In genomic region chr17:28071891-28072606, GRCh38 we compare ENCODE assay signal across 19 cellular contexts. TPM values are rescaled to one million over a fixed set of nuclear protein-coding genes. Genes with fewer than 3 reads are reported as not detected.
A peak's percentile ranks its signal among the peaks of the same experiment; 100 is the strongest.
DNase-seq lines count a peak whose midpoint lies in the region; ATAC-seq and TF ChIP-seq lines count a peak whose summit lies in the region.
"Had no signal": no experiment of that assay in that cellular context is flagged by ENCODE, and none has a peak within 500 bp of the region (broad histone marks: within the 10 kb centered on the region; RNA-seq: fewer than 3 reads in every experiment).

No MANE protein-coding gene starts in this region.

- peak overlapping the region; percentile 62 for H3K27ac Mint-ChIP-seq in activated naive CD8-positive, alpha-beta T cell
- H3K27ac Mint-ChIP-seq in activated naive CD8-positive, alpha-beta T cell treated with anti-CD3 and anti-CD28 coated beads for 36 hours: no peak overlapping the region
- H3K27ac Mint-ChIP-seq in stimulated activated naive B cell treated with anti-CD40 and anti-IgM and Interleukin-4, amounts not matched to agents 10 μg/mL and 1 μg/mL and 100 μg/mL, for 72 hours: no peak overlapping the region
- no peak overlapping the region for H3K27ac Mint-ChIP-seq in nephron progenitor cell
- H3K27ac Mint-ChIP-seq: activated naive CD4-positive, alpha-beta T cell treated with anti-CD3 and anti-CD28 coated beads for 36 hours; endodermal cell; type B pancreatic cell had no signal

- peaks cover 4% of the 10 kb centered on the region for H3K9me3 Mint-ChIP-seq in activated naive CD8-positive, alpha-beta T cell (ENCODE audit: low read depth)
- H3K9me3 Mint-ChIP-seq in activated naive CD8-positive, alpha-beta T cell treated with anti-CD3 and anti-CD28 coated beads for 36 hours: peaks cover 7% of the 10 kb centered on the region
- peaks cover 10% of the 10 kb centered on the region in 2 donors for H3K9me3 Mint-ChIP-seq in stimulated activated naive B cell treated with anti-CD40 and anti-IgM and Interleukin-4, amounts not matched to agents 10 μg/mL and 1 μg/mL and 100 μg/mL, for 72 hours
- peaks cover 27% of the 10 kb centered on the region for H3K9me3 Mint-ChIP-seq in nephron progenitor cell

- H3K4me1 Mint-ChIP-seq in activated naive CD8-positive, alpha-beta T cell (ENCODE audit: low read depth): peaks cover 60% of the 10 kb centered on the region
- H3K4me1 Mint-ChIP-seq in activated naive CD8-positive, alpha-beta T cell treated with anti-CD3 and anti-CD28 coated beads for 36 hours: peaks cover 45% of the 10 kb centered on the region
- H3K4me1 Mint-ChIP-seq in stimulated activated naive B cell treated with anti-CD40 and anti-IgM and Interleukin-4, amounts not matched to agents 10 μg/mL and 1 μg/mL and 100 μg/mL, for 72 hours: peaks cover 15 to 58% of the 10 kb centered on the region in 2 donors
- H3K4me1 Mint-ChIP-seq in nephron progenitor cell: peaks cover 4% of the 10 kb centered on the region

- H3K36me3 Mint-ChIP-seq in activated naive CD8-positive, alpha-beta T cell: peaks cover 13% of the 10 kb centered on the region
- H3K36me3 Mint-ChIP-seq in activated naive CD8-positive, alpha-beta T cell treated with anti-CD3 and anti-CD28 coated beads for 36 hours: peaks cover 26% of the 10 kb centered on the region
- peaks cover 30 to 42% of the 10 kb centered on the region in 2 donors for H3K36me3 Mint-ChIP-seq in stimulated activated naive B cell treated with anti-CD40 and anti-IgM and Interleukin-4, amounts not matched to agents 10 μg/mL and 1 μg/mL and 100 μg/mL, for 72 hours
- H3K36me3 Mint-ChIP-seq in nephron progenitor cell (ENCODE audit: low read depth): peaks cover 44% of the 10 kb centered on the region

- H3K4me3 Mint-ChIP-seq in activated naive CD8-positive, alpha-beta T cell: peak overlapping the region; percentile 17
- H3K4me3 Mint-ChIP-seq in activated naive CD8-positive, alpha-beta T cell treated with anti-CD3 and anti-CD28 coated beads for 36 hours: no peak overlapping the region
- peak overlapping the region in 1 of 2 donors; percentile 25 for H3K4me3 Mint-ChIP-seq in stimulated activated naive B cell treated with anti-CD40 and anti-IgM and Interleukin-4, amounts not matched to agents 10 μg/mL and 1 μg/mL and 100 μg/mL, for 72 hours
- H3K4me3 Mint-ChIP-seq in nephron progenitor cell: no peak overlapping the region
- H3K4me3 Mint-ChIP-seq: activated naive CD4-positive, alpha-beta T cell treated with anti-CD3 and anti-CD28 coated beads for 36 hours; endodermal cell; type B pancreatic cell had no signal

- DNase-seq in activated naive CD8-positive, alpha-beta T cell treated with anti-CD3 and anti-CD28 coated beads for 36 hours: no peak
- DNase-seq in NAMALWA (ENCODE audit: low spot score): peak; percentile 68
- DNase-seq in choroid plexus epithelial cell (ENCODE audit: low read depth): peak; percentile 39
- no peak for DNase-seq in stimulated activated naive B cell treated with anti-CD40 and anti-IgM and Interleukin-4, amounts not matched to agents 10 μg/mL and 1 μg/mL and 100 μg/mL, for 72 hours
- no peak for DNase-seq in NCI-H345 (lab: John Stamatoyannopoulos, UW)
- DNase-seq in nephron progenitor cell: no peak
- DNase-seq: activated naive CD4-positive, alpha-beta T cell treated with anti-CD3 and anti-CD28 coated beads for 36 hours; caudate nucleus; DMS 273 treated with DMSO at 0.1 percent for 48 hours; endodermal cell; mesenchymal stem cell; NCI-H1105 treated with DMSO at 0.1 percent for 48 hours; NK-92 treated with Interleukin-12 subunit alpha and Interleukin-12 subunit beta, amount 100 ng/mL, for 24 hours; SIG-M5; sigmoid colon; stimulated activated CD4-positive, alpha-beta T cell treated with anti-CD3 and anti-CD28 coated beads, Interleukin-4, amount 100 ng/mL, for 1 hour had no signal

- H3K4me3 ChIP-seq in choroid plexus epithelial cell (ENCODE audit: low read depth, low read length): no peak overlapping the region
- H3K4me3 ChIP-seq: sigmoid colon had no signal

- H3K27me3 Mint-ChIP-seq in activated naive CD8-positive, alpha-beta T cell: no peaks in the 10 kb centered on the region
- H3K27me3 Mint-ChIP-seq in activated naive CD8-positive, alpha-beta T cell treated with anti-CD3 and anti-CD28 coated beads for 36 hours: no peaks in the 10 kb centered on the region
- H3K27me3 Mint-ChIP-seq in stimulated activated naive B cell treated with anti-CD40 and anti-IgM and Interleukin-4, amounts not matched to agents 10 μg/mL and 1 μg/mL and 100 μg/mL, for 72 hours: no peaks in the 10 kb centered on the region
- peaks cover 2% of the 10 kb centered on the region for H3K27me3 Mint-ChIP-seq in nephron progenitor cell (ENCODE audit: low read depth, poor library complexity)
- H3K27me3 Mint-ChIP-seq: type B pancreatic cell had no signal

- TF ChIP-seq CTCF in choroid plexus epithelial cell (conservative IDR thresholded peaks at IDR 0.05; ENCODE audit: low read depth, low read length) (no peak), nephron progenitor cell (IDR thresholded peaks at IDR 0.05) (no peak)

- peak; percentile 53 to 60 for ATAC-seq in stimulated activated naive B cell treated with anti-CD40 and anti-IgM and Interleukin-4, amounts not matched to agents 10 μg/mL and 1 μg/mL and 100 μg/mL, for 72 hours (replicated peaks)
- no peak for ATAC-seq in HG03139 (IDR thresholded peaks at IDR 0.05; ENCODE audit: unreplicated experiment)

RNA-seq across cellular contexts. Expression of gene NLK, which starts 29.6 kb away (rescaled TPM):
- 10 to 100 TPM in 1 of 2 experiments, 1 to 10 TPM in 1; 9.6 to 10.2 TPM for total RNA-seq in activated naive CD8-positive, alpha-beta T cell treated with anti-CD3 and anti-CD28 coated beads for 36 hours

Comparison
In these comparisons a context has a peak if more than half of its experiments do, and no peak if none do; other contexts are left out.
1. DNase-seq: peak in NAMALWA (single experiment) and choroid plexus epithelial cell (single experiment); none in activated naive CD8-positive, alpha-beta T cell treated with anti-CD3 and anti-CD28 coated beads for 36 hours (single experiment), stimulated activated naive B cell treated with anti-CD40 and anti-IgM and Interleukin-4, amounts not matched to agents 10 μg/mL and 1 μg/mL and 100 μg/mL, for 72 hours (single experiment), NCI-H345 (single experiment) and nephron progenitor cell (single experiment).